10 cellular contexts compared by ENCODE assay signal in genomic region chr7:28151965-28152364, GRCh38. TPM values are rescaled to one million over a fixed set of nuclear protein-coding genes. Genes with fewer than 3 reads are reported as not detected.
A peak's percentile ranks its signal among the peaks of the same experiment; 100 is the strongest.
DNase-seq lines count a peak whose midpoint lies in the region; ATAC-seq, FAIRE-seq and TF ChIP-seq lines count a peak whose summit lies in the region.
"Had no signal": no experiment of that assay in that cellular context is flagged by ENCODE, and none has a peak within 500 bp of the region (broad histone marks: within the 10 kb centered on the region; RNA-seq: fewer than 3 reads in every experiment).

No MANE protein-coding gene starts in this region.

- no peaks in the 10 kb centered on the region for H3K9me3 ChIP-seq in small intestine (ENCODE audit: control insufficient read depth, low read depth)
- H3K9me3 ChIP-seq in uterus = no peaks in the 10 kb centered on the region

- ATAC-seq in HG03442 (IDR thresholded peaks at IDR 0.05; ENCODE audit: unreplicated experiment) = peak; percentile 30

- H3K4me3 ChIP-seq in small intestine (ENCODE audit: low read depth in 1 of 2, low read length in 2 of 2) (no peak overlapping the region), uterus (no peak overlapping the region)

- H3K36me3 ChIP-seq in small intestine (ENCODE audit: control insufficient read depth in 2 of 2, insufficient read depth in 2 of 2, low read length in 2 of 2) (no peaks in the 10 kb centered on the region), uterus (no peaks in the 10 kb centered on the region)

- H3K36me3 Mint-ChIP-seq in activated CD4-positive, alpha-beta T cell treated with anti-CD3 and anti-CD28 coated beads, Interleukin-2, amount 10 ng/mL, durations not matched to agents 7 days and 5 days (ENCODE audit: low read depth) = peaks cover 2% of the 10 kb centered on the region

- H3K27me3 ChIP-seq in small intestine (ENCODE audit: control insufficient read depth in 2 of 2, insufficient read depth in 2 of 2, low read length in 2 of 2) (no peaks in the 10 kb centered on the region), uterus (no peaks in the 10 kb centered on the region)

- TF ChIP-seq POLR2A in uterus (IDR thresholded peaks at IDR 0.05) = no peak

- no peak overlapping the region for H3K4me3 Mint-ChIP-seq in activated CD4-positive, alpha-beta T cell treated with anti-CD3 and anti-CD28 coated beads, Interleukin-2, amount 10 ng/mL, durations not matched to agents 7 days and 5 days

- no peak for TF ChIP-seq CTCF in uterus (IDR thresholded peaks at IDR 0.05)

- H3K4me1 Mint-ChIP-seq in activated CD4-positive, alpha-beta T cell treated with anti-CD3 and anti-CD28 coated beads, Interleukin-2, amount 10 ng/mL, durations not matched to agents 7 days and 5 days = peaks cover 33% of the 10 kb centered on the region

- CTCF ChIA-PET in activated CD4-positive, alpha-beta T cell treated with anti-CD3 and anti-CD28 coated beads, Interleukin-2, amount 10 ng/mL, durations not matched to agents 7 days and 5 days (lab: Charles Lee) = interaction anchor here (0.8 kb wide), 2 partner anchors 12 to 27 kb away, joined by 3 to 4 read pairs; no protein-coding TSS in a partner anchor

- H3K27ac Mint-ChIP-seq in activated CD4-positive, alpha-beta T cell treated with anti-CD3 and anti-CD28 coated beads, Interleukin-2, amount 10 ng/mL, durations not matched to agents 7 days and 5 days = peak overlapping the region; percentile 32

- H3K27ac ChIP-seq in small intestine (ENCODE audit: low read depth in 1 of 2, low read length in 1 of 2) (no peak overlapping the region), uterus (no peak overlapping the region)

- no peaks in the 10 kb centered on the region for H3K27me3 Mint-ChIP-seq in activated CD4-positive, alpha-beta T cell treated with anti-CD3 and anti-CD28 coated beads, Interleukin-2, amount 10 ng/mL, durations not matched to agents 7 days and 5 days

- H3K9me3 Mint-ChIP-seq in activated CD4-positive, alpha-beta T cell treated with anti-CD3 and anti-CD28 coated beads, Interleukin-2, amount 10 ng/mL, durations not matched to agents 7 days and 5 days = no peaks in the 10 kb centered on the region

- no peak for DNase-seq in activated CD4-positive, alpha-beta T cell treated with anti-CD3 and anti-CD28 coated beads, Interleukin-2, amount 10 ng/mL, durations not matched to agents 7 days and 5 days
- no peak for DNase-seq in activated CD4-positive, alpha-beta T cell treated with anti-CD3 and anti-CD28 coated beads for 4 hours
- DNase-seq in amniotic epithelial cell (ENCODE audit: low read depth) (peak; percentile 51), small intestine (peak; percentile 15), COLO668 (lab: John Stamatoyannopoulos, UW; ENCODE audit: unreplicated experiment) (no peak), uterus (no peak)
- DNase-seq in activated effector memory CD4-positive, alpha-beta T cell treated with Interleukin-2 at 50 U/mL for 16 hours = no peak
- DNase-seq: AML-193, kidney had no signal

- FAIRE-seq in small intestine (lab: Jason Lieb, UNC) = no peak
- FAIRE-seq: kidney had no signal

- 64 to 79% (median 65%) methylated on average over 4 of the region's 4 CpGs for WGBS in small intestine, 3 donors

- H3K4me1 ChIP-seq in small intestine (ENCODE audit: control insufficient read depth in 2 of 2, insufficient read depth in 1 of 2, low read depth in 1 of 2, low read length in 1 of 2) = peaks cover 0 to 8% of the 10 kb centered on the region in 2 donors
- no peaks in the 10 kb centered on the region for H3K4me1 ChIP-seq in uterus

- POLR2A ChIA-PET in activated CD4-positive, alpha-beta T cell treated with anti-CD3 and anti-CD28 coated beads, Interleukin-2, amount 10 ng/mL, durations not matched to agents 7 days and 5 days (lab: Charles Lee) = no interaction called here

- intact Hi-C loops in uterus (cut with DNase I; ENCODE audit: low total_unique reads) = no loop called here

RNA-seq across cellular contexts. Expression of gene JAZF1, which starts 28.6 kb away (rescaled TPM):
- total RNA-seq in activated CD4-positive, alpha-beta T cell treated with anti-CD3 and anti-CD28 coated beads, Interleukin-2, amount 10 ng/mL, durations not matched to agents 7 days and 5 days = 1 to 10 TPM; 5.2 to 7.6 TPM
- 1 to 10 TPM in 2 of 3 donors, under 1 TPM in 1; 0.67 to 3.6 (median 3.5) TPM for polyA plus RNA-seq in small intestine
- 10 to 100 TPM; 27.6 to 58.5 (median 34.4) TPM for total RNA-seq in uterus

Comparison
In these comparisons a context has a peak if more than half of its experiments do, and no peak if none do; other contexts are left out.
1. DNase-seq: peak in amniotic epithelial cell (single experiment) and small intestine (single experiment); none in activated CD4-positive, alpha-beta T cell treated with anti-CD3 and anti-CD28 coated beads, Interleukin-2, amount 10 ng/mL, durations not matched to agents 7 days and 5 days (single experiment), activated CD4-positive, alpha-beta T cell treated with anti-CD3 and anti-CD28 coated beads for 4 hours (0 of 2), activated effector memory CD4-positive, alpha-beta T cell treated with Interleukin-2 at 50 U/mL for 16 hours (single experiment), COLO668 (single experiment) and uterus (0 of 2).